ENCODE assay signal across 4 cellular contexts in genomic region chr7:3781607-3782006, GRCh38.
TF ChIP-seq lines count a peak whose summit lies in the region.

No MANE protein-coding gene starts in this region.

TF ChIP-seq in SK-N-SH treated with all-trans-retinoic acid at 6 μM for 48 hours, 23 proteins besides CTCF, POLR2A, EP300 and RAD21:
- peak; percentile 84 for TF ChIP-seq ZFP30 (CRISPR knock-in tag; IDR thresholded peaks at IDR 0.05)
- TF ChIP-seq RARB (CRISPR knock-in tag; IDR thresholded peaks at IDR 0.05) = no peak

TF ChIP-seq in SK-N-SH, 30 proteins besides CTCF, POLR2A, EP300 and RAD21:
- TF ChIP-seq RXRA (IDR thresholded peaks at IDR 0.05; ENCODE audit: borderline replicate concordance, low read depth) (no peak), MEF2A (IDR thresholded peaks at IDR 0.05; ENCODE audit: borderline replicate concordance, low read depth) (no peak), GATA2 (CRISPR knock-in tag; IDR thresholded peaks at IDR 0.05) (no peak), FOSL2 (IDR thresholded peaks at IDR 0.05; ENCODE audit: borderline replicate concordance, low read depth) (no peak), USF1 (IDR thresholded peaks at IDR 0.05; ENCODE audit: borderline replicate concordance, low read depth) (no peak), FOXJ3 (CRISPR knock-in tag; IDR thresholded peaks at IDR 0.05) (no peak)

TF ChIP-seq in HepG2, 621 proteins besides CTCF, POLR2A, EP300 and RAD21:
- TF ChIP-seq XBP1 (CRISPR knock-in tag; IDR thresholded peaks at IDR 0.05) (no peak), ZNF160 (CRISPR knock-in tag; IDR thresholded peaks at IDR 0.05) (peak; percentile 98)
TF ChIP-seq in HepG2: peak in this region for 1.

TF ChIP-seq in K562, 482 proteins besides CTCF, POLR2A, EP300 and RAD21:
- peak; percentile 81 for TF ChIP-seq ZNF280A (IDR thresholded peaks at IDR 0.05; ENCODE audit: low read depth, partially characterized antibody)
- no peak for TF ChIP-seq SMARCE1 (IDR thresholded peaks at IDR 0.05)
- TF ChIP-seq RBM34 (IDR thresholded peaks at IDR 0.05; ENCODE audit: borderline replicate concordance, insufficient read depth, low read length) = no peak
- no peak for TF ChIP-seq MEF2A (IDR thresholded peaks at IDR 0.05; ENCODE audit: control insufficient read depth, low read depth, low read length)
- peak; percentile 61; the same call in 1 of the 2 replicates for TF ChIP-seq TRIM28 (IDR thresholded peaks at IDR 0.05)
- TF ChIP-seq CBX3 (IDR thresholded peaks at IDR 0.05; ENCODE audit: borderline replicate concordance in 1 of 2, low read length in 2 of 2) = 0 out of 3 replicates have a peak, but pooled peaks of 1 of the 2 experiments have one; percentile 19
- TF ChIP-seq, protein P1, sequence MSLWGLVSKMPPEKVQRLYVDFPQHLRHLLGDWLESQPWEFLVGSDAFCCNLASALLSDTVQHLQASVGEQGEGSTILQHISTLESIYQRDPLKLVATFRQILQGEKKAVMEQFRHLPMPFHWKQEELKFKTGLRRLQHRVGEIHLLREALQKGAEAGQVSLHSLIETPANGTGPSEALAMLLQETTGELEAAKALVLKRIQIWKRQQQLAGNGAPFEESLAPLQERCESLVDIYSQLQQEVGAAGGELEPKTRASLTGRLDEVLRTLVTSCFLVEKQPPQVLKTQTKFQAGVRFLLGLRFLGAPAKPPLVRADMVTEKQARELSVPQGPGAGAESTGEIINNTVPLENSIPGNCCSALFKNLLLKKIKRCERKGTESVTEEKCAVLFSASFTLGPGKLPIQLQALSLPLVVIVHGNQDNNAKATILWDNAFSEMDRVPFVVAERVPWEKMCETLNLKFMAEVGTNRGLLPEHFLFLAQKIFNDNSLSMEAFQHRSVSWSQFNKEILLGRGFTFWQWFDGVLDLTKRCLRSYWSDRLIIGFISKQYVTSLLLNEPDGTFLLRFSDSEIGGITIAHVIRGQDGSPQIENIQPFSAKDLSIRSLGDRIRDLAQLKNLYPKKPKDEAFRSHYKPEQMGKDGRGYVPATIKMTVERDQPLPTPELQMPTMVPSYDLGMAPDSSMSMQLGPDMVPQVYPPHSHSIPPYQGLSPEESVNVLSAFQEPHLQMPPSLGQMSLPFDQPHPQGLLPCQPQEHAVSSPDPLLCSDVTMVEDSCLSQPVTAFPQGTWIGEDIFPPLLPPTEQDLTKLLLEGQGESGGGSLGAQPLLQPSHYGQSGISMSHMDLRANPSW (CRISPR knock-in tag; IDR thresholded peaks at IDR 0.05) = no peak
- no peak for TF ChIP-seq KLF13 (tag; IDR thresholded peaks at IDR 0.05; ENCODE audit: borderline replicate concordance, low read depth)
- no peak for TF ChIP-seq GABPB1 (CRISPR knock-in tag; IDR thresholded peaks at IDR 0.05)
- no peak for TF ChIP-seq ARID1B (IDR thresholded peaks at IDR 0.05)
- peak; percentile 54; the same call in 1 of the 2 replicates for TF ChIP-seq ZFP30 (CRISPR knock-in tag; IDR thresholded peaks at IDR 0.05; ENCODE audit: borderline replicate concordance)
- no peak for TF ChIP-seq MITF (IDR thresholded peaks at IDR 0.05)
- no peak for TF ChIP-seq NR3C1 (CRISPR knock-in tag; IDR thresholded peaks at IDR 0.05)
- TF ChIP-seq ZEB2 (IDR thresholded peaks at IDR 0.05) = peak; percentile 48; the same call in 1 of the 2 replicates
